In the genomic region with DNA sequence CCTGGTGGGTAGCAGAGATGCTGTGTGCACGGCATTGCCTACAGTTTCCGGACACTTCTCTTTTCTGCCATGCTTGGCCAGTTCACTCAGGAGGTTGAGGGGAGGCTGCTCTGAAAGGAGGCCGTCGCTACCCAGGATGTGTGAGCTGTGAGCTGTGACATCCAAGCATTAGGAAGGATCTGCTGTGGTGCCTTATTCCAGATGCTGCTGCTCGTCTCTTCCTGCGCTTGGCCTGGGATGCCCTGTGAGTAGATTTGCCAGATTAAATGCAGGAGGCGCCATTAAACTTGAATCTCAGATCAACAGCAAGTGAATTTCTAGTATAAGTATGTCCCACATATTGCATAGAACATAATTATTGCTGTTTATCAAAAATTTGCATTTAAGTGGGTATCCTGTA, we compare ENCODE assay signal across 4 cellular contexts.
"Had no signal": no experiment of that assay in that cellular context is flagged by ENCODE, and none has a peak within 500 bp of the region (broad histone marks: within the 10 kb centered on the region; RNA-seq: fewer than 3 reads in every experiment).

No MANE protein-coding gene starts in this region.

- H3K4me3 ChIP-seq: GM23248 had no signal

- DNase-seq: GM23248, H9, HCEC 1CT, IMR-90 had no signal

- H2AFZ ChIP-seq: GM23248 had no signal

- H3K27ac ChIP-seq: GM23248 had no signal

- H3K4me3 Mint-ChIP-seq: H9 had no signal
